17 cellular contexts compared by ENCODE assay signal in the genomic region with DNA sequence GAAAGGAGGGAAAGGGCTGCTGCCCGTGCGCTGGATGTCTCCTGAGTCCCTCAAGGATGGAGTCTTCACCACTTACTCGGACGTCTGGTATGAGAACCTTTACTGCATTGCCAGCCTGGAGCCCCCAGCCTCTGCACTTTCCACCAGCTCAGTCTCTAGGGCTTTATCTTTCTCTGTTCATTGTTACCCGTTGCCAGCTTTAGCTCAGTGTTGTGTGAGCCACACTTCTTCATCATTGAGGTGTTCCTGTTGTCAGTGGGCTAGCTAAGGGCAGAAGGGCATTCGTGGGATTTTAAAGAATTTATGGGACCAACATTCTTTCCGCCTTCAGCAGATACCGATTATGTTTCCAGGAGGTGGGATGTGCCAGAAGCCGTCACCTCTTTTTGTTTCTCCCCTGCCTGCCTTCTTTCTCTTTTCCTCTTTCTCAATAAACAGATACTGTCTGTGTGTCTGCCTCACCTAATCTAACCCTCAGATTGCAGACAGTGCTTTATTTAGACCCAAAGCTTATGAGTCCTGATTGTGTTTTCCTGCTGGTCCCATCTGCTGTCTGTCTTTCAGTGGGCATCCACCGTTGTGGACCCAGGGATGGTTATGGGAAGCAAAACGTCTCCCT.
DNase-seq lines count a peak whose midpoint lies in the region; ATAC-seq and TF ChIP-seq lines count a peak whose summit lies in the region.
"Had no signal": no experiment of that assay in that cellular context is flagged by ENCODE, and none has a peak within 500 bp of the region (broad histone marks: within the 10 kb centered on the region; RNA-seq: fewer than 3 reads in every experiment).

No MANE protein-coding gene starts in this region.

- H3K36me3 ChIP-seq in neutrophil (peaks cover 82% of the 10 kb centered on the region), tibial artery (peaks cover 36 to 71% (median 67%) of the 10 kb centered on the region in 3 donors), right lobe of liver (no peaks in the 10 kb centered on the region)

- H3K9me3 ChIP-seq in neutrophil, result no peaks in the 10 kb centered on the region
- no peaks in the 10 kb centered on the region for H3K9me3 ChIP-seq in tibial artery
- no peaks in the 10 kb centered on the region for H3K9me3 ChIP-seq in right lobe of liver

- 68% methylated on average over 10 of the region's 11 CpGs for WGBS in right lobe of liver (ENCODE audit: insufficient coverage, low coverage, low lambda C conversion rate, missing lambda C conversion rate)

- intact Hi-C loops in tibial artery (cut with DNase I; ENCODE audit: low total_unique reads) (no loop called here), right lobe of liver (cut with DNase I) (no loop called here)

- no peak for TF ChIP-seq POLR2A in right lobe of liver (IDR thresholded peaks at IDR 0.05)

- DNase-seq in T-helper 1 cell (no peak), endothelial cell (ENCODE audit: low spot score) (no peak), tibial artery (no peak), kidney tubule cell (ENCODE audit: low spot score) (no peak), 8988T (no peak), right lobe of liver (no peak)
- DNase-seq: activated CD4-positive, alpha-beta T cell treated with anti-CD3 and anti-CD28 coated beads, Interleukin-2, amount 10 ng/mL, durations not matched to agents 24 days and 14 days; activated naive CD8-positive, alpha-beta T cell treated with anti-CD3 and anti-CD28 coated beads, Interleukin-2, amount 10 ng/mL, durations not matched to agents 7 days and 5 days; activated T-cell treated with anti-CD3 and anti-CD28 coated beads, Interleukin-2, amount 50 U/mL, for 24 hours; CD8-positive, alpha-beta memory T cell; MV-4-11; NCI-H2107 had no signal

- no peaks in the 10 kb centered on the region for H3K9me3 Mint-ChIP-seq in T-helper 1 cell treated with Interleukin-12 subunit alpha and Interleukin-12 subunit beta and Interleukin-4 antibody, amounts not matched to agents 30 μg/mL and 1 μg/mL, for 36 hours
- no peaks in the 10 kb centered on the region for H3K9me3 Mint-ChIP-seq in endothelial cell (ENCODE audit: unreplicated experiment)
- H3K9me3 Mint-ChIP-seq: activated CD4-positive, alpha-beta T cell treated with anti-CD3 and anti-CD28 coated beads, Interleukin-2, amount 10 ng/mL, durations not matched to agents 24 days and 14 days; activated naive CD8-positive, alpha-beta T cell treated with anti-CD3 and anti-CD28 coated beads, Interleukin-2, amount 10 ng/mL, durations not matched to agents 7 days and 5 days; activated T-cell treated with anti-CD3 and anti-CD28 coated beads, Interleukin-2, amount 50 U/mL, for 24 hours; CD8-positive, alpha-beta memory T cell; T-helper 2 cell treated with Interferon-gamma antibody and Interleukin-4, amounts not matched to agents 5 μg/mL and 100 μg/mL, for 36 hours had no signal

- H3K4me3 Mint-ChIP-seq in T-helper 1 cell treated with Interleukin-12 subunit alpha and Interleukin-12 subunit beta and Interleukin-4 antibody, amounts not matched to agents 30 μg/mL and 1 μg/mL, for 36 hours, result no peak overlapping the region
- peak overlapping the region; percentile 66 for H3K4me3 Mint-ChIP-seq in endothelial cell (ENCODE audit: unreplicated experiment)
- H3K4me3 Mint-ChIP-seq: activated CD4-positive, alpha-beta T cell treated with anti-CD3 and anti-CD28 coated beads, Interleukin-2, amount 10 ng/mL, durations not matched to agents 24 days and 14 days; activated naive CD8-positive, alpha-beta T cell treated with anti-CD3 and anti-CD28 coated beads, Interleukin-2, amount 10 ng/mL, durations not matched to agents 7 days and 5 days; activated T-cell treated with anti-CD3 and anti-CD28 coated beads, Interleukin-2, amount 50 U/mL, for 24 hours; CD8-positive, alpha-beta memory T cell; T-helper 2 cell treated with Interferon-gamma antibody and Interleukin-4, amounts not matched to agents 5 μg/mL and 100 μg/mL, for 36 hours had no signal

- peak overlapping the region; percentile 13 for H3K27ac Mint-ChIP-seq in T-helper 1 cell treated with Interleukin-12 subunit alpha and Interleukin-12 subunit beta and Interleukin-4 antibody, amounts not matched to agents 30 μg/mL and 1 μg/mL, for 36 hours
- no peak overlapping the region for H3K27ac Mint-ChIP-seq in endothelial cell (ENCODE audit: unreplicated experiment)
- H3K27ac Mint-ChIP-seq: activated CD4-positive, alpha-beta T cell treated with anti-CD3 and anti-CD28 coated beads, Interleukin-2, amount 10 ng/mL, durations not matched to agents 24 days and 14 days; activated naive CD8-positive, alpha-beta T cell treated with anti-CD3 and anti-CD28 coated beads, Interleukin-2, amount 10 ng/mL, durations not matched to agents 7 days and 5 days; activated T-cell treated with anti-CD3 and anti-CD28 coated beads, Interleukin-2, amount 50 U/mL, for 24 hours; CD8-positive, alpha-beta memory T cell; T-helper 2 cell treated with Interferon-gamma antibody and Interleukin-4, amounts not matched to agents 5 μg/mL and 100 μg/mL, for 36 hours had no signal

- H3K4me3 ChIP-seq in neutrophil (ENCODE audit: low read depth in 1 of 2, low read length in 1 of 2), result no peak overlapping the region
- H3K4me3 ChIP-seq in tibial artery, result no peak overlapping the region
- no peak overlapping the region for H3K4me3 ChIP-seq in right lobe of liver

- TF ChIP-seq CTCF in endothelial cell (IDR thresholded peaks at IDR 0.05; ENCODE audit: unreplicated experiment) (no peak), neutrophil (IDR thresholded peaks at IDR 0.05) (no peak), tibial artery (IDR thresholded peaks at IDR 0.05) (no peak), right lobe of liver (IDR thresholded peaks at IDR 0.05) (no peak)

- peak overlapping the region; percentile 88 for H3K27ac ChIP-seq in neutrophil
- peak overlapping the region; percentile 83 to 95 for H3K27ac ChIP-seq in tibial artery
- no peak overlapping the region for H3K27ac ChIP-seq in right lobe of liver
- H3K27ac ChIP-seq: epithelial cell of prostate, RWPE1 had no signal

- ATAC-seq in right lobe of liver, result no peak

- H3K4me1 Mint-ChIP-seq in T-helper 1 cell treated with Interleukin-12 subunit alpha and Interleukin-12 subunit beta and Interleukin-4 antibody, amounts not matched to agents 30 μg/mL and 1 μg/mL, for 36 hours (ENCODE audit: low read depth), result peaks cover 1% of the 10 kb centered on the region
- H3K4me1 Mint-ChIP-seq in endothelial cell (ENCODE audit: unreplicated experiment), result no peaks in the 10 kb centered on the region
- H3K4me1 Mint-ChIP-seq: activated naive CD8-positive, alpha-beta T cell treated with anti-CD3 and anti-CD28 coated beads, Interleukin-2, amount 10 ng/mL, durations not matched to agents 7 days and 5 days; CD8-positive, alpha-beta memory T cell had no signal

- H3K36me3 Mint-ChIP-seq in T-helper 1 cell treated with Interleukin-12 subunit alpha and Interleukin-12 subunit beta and Interleukin-4 antibody, amounts not matched to agents 30 μg/mL and 1 μg/mL, for 36 hours (ENCODE audit: low read depth), result peaks cover 6% of the 10 kb centered on the region
- peaks cover 39% of the 10 kb centered on the region for H3K36me3 Mint-ChIP-seq in endothelial cell (ENCODE audit: low read depth, unreplicated experiment)
- H3K36me3 Mint-ChIP-seq: activated naive CD8-positive, alpha-beta T cell treated with anti-CD3 and anti-CD28 coated beads, Interleukin-2, amount 10 ng/mL, durations not matched to agents 7 days and 5 days had no signal

- H3K4me1 ChIP-seq in neutrophil (ENCODE audit: control insufficient read depth in 1 of 2, insufficient read depth in 1 of 2, low read depth in 1 of 2, low read length in 1 of 2) (peaks cover 47 to 48% of the 10 kb centered on the region in 2 experiments), tibial artery (peaks cover 6 to 52% (median 38%) of the 10 kb centered on the region in 4 donors), right lobe of liver (no peaks in the 10 kb centered on the region)

- no peaks in the 10 kb centered on the region for H3K27me3 Mint-ChIP-seq in T-helper 1 cell treated with Interleukin-12 subunit alpha and Interleukin-12 subunit beta and Interleukin-4 antibody, amounts not matched to agents 30 μg/mL and 1 μg/mL, for 36 hours (ENCODE audit: low read depth)
- peaks cover 5% of the 10 kb centered on the region for H3K27me3 Mint-ChIP-seq in endothelial cell (ENCODE audit: unreplicated experiment)
- H3K27me3 Mint-ChIP-seq: activated CD4-positive, alpha-beta T cell treated with anti-CD3 and anti-CD28 coated beads, Interleukin-2, amount 10 ng/mL, durations not matched to agents 24 days and 14 days; activated naive CD8-positive, alpha-beta T cell treated with anti-CD3 and anti-CD28 coated beads, Interleukin-2, amount 10 ng/mL, durations not matched to agents 7 days and 5 days; activated T-cell treated with anti-CD3 and anti-CD28 coated beads, Interleukin-2, amount 50 U/mL, for 24 hours had no signal

- H3K27me3 ChIP-seq in neutrophil (no peaks in the 10 kb centered on the region), tibial artery (no peaks in the 10 kb centered on the region), right lobe of liver (no peaks in the 10 kb centered on the region)

Comparison
In these comparisons a context has a peak if more than half of its experiments do, and no peak if none do; other contexts are left out.
1. H3K27ac ChIP-seq: peak in neutrophil (single experiment) and tibial artery (2 of 2); none in right lobe of liver (0 of 3).